In genomic region chr10:34709637-34710390, GRCh38 we compare ENCODE assay signal across 2 cellular contexts.
TF ChIP-seq lines count a peak whose summit lies in the region.

No MANE protein-coding gene starts in this region.

TF ChIP-seq in SK-N-SH, 30 proteins besides CTCF, POLR2A, EP300 and RAD21:
- TF ChIP-seq, protein P1, sequence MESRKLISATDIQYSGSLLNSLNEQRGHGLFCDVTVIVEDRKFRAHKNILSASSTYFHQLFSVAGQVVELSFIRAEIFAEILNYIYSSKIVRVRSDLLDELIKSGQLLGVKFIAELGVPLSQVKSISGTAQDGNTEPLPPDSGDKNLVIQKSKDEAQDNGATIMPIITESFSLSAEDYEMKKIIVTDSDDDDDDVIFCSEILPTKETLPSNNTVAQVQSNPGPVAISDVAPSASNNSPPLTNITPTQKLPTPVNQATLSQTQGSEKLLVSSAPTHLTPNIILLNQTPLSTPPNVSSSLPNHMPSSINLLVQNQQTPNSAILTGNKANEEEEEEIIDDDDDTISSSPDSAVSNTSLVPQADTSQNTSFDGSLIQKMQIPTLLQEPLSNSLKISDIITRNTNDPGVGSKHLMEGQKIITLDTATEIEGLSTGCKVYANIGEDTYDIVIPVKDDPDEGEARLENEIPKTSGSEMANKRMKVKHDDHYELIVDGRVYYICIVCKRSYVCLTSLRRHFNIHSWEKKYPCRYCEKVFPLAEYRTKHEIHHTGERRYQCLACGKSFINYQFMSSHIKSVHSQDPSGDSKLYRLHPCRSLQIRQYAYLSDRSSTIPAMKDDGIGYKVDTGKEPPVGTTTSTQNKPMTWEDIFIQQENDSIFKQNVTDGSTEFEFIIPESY (IDR thresholded peaks at IDR 0.05; ENCODE audit: borderline replicate concordance, low read depth): no peak
- TF ChIP-seq, protein P2, sequence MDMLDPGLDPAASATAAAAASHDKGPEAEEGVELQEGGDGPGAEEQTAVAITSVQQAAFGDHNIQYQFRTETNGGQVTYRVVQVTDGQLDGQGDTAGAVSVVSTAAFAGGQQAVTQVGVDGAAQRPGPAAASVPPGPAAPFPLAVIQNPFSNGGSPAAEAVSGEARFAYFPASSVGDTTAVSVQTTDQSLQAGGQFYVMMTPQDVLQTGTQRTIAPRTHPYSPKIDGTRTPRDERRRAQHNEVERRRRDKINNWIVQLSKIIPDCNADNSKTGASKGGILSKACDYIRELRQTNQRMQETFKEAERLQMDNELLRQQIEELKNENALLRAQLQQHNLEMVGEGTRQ (IDR thresholded peaks at IDR 0.05; ENCODE audit: borderline replicate concordance, low read depth, low read length): no peak
- TF ChIP-seq MXI1 (IDR thresholded peaks at IDR 0.05; ENCODE audit: low read depth, low read length) (no peak), RFX5 (IDR thresholded peaks at IDR 0.05; ENCODE audit: low read length) (no peak), YY1 (IDR thresholded peaks at IDR 0.05; ENCODE audit: low read depth) (no peak), SMC3 (IDR thresholded peaks at IDR 0.05; ENCODE audit: low read depth, low read length) (no peak), EZH2phosphoT487 (IDR thresholded peaks at IDR 0.05; ENCODE audit: borderline replicate concordance, low read depth) (no peak), RXRA (IDR thresholded peaks at IDR 0.05; ENCODE audit: borderline replicate concordance, low read depth) (no peak), MEF2A (IDR thresholded peaks at IDR 0.05; ENCODE audit: borderline replicate concordance, low read depth) (no peak)

TF ChIP-seq in SK-N-SH treated with all-trans-retinoic acid at 6 μM for 48 hours, 23 proteins besides CTCF, POLR2A, EP300 and RAD21 (continued from another document):
- TF ChIP-seq PATZ1 (CRISPR knock-in tag; IDR thresholded peaks at IDR 0.05; ENCODE audit: borderline replicate concordance) (no peak), TCF4 (CRISPR knock-in tag; IDR thresholded peaks at IDR 0.05; ENCODE audit: borderline replicate concordance) (no peak), CREB5 (CRISPR knock-in tag; IDR thresholded peaks at IDR 0.05; ENCODE audit: low read depth) (no peak), POU6F1 (CRISPR knock-in tag; IDR thresholded peaks at IDR 0.05; ENCODE audit: borderline replicate concordance, low read depth) (no peak), ZNF565 (CRISPR knock-in tag; conservative IDR thresholded peaks at IDR 0.05; ENCODE audit: low read depth) (no peak), ZFP30 (CRISPR knock-in tag; IDR thresholded peaks at IDR 0.05) (no peak), ZFP3 (CRISPR knock-in tag; IDR thresholded peaks at IDR 0.05) (no peak), ZNF8 (CRISPR knock-in tag; IDR thresholded peaks at IDR 0.05) (no peak)
